ENCODE assay signal across 21 cellular contexts in the genomic region with DNA sequence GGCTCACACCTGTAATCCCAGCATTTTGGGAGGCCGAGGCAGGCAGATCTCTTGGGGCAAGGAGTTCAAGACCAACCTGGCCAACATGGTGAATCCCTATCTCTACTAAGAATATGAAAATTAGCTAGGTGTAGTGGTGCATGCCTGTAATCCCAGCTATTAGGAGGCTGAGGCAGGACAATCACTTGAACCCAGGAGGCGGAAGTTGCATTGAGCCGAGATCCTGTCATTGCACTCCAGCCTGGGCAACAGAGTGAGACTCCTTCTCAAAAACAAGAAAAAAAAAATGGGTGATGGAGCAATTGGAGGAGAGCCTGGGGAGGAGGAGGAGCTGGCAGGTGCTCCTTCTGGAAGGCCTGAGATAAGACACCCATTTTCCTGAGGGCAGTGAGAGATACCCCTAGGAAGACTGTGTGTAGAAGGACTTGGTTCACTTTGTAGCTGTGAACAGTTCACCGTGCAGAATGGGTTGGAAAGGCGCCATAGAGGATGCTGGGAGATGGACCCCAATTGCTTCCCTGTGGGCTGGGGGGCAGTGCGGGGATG. TPM values are rescaled to one million over a fixed set of nuclear protein-coding genes. Genes with fewer than 3 reads are reported as not detected.
A peak's percentile ranks its signal among the peaks of the same experiment; 100 is the strongest.
DNase-seq lines count a peak whose midpoint lies in the region; ATAC-seq and TF ChIP-seq lines count a peak whose summit lies in the region.
"Had no signal": no experiment of that assay in that cellular context is flagged by ENCODE, and none has a peak within 500 bp of the region (broad histone marks: within the 10 kb centered on the region; RNA-seq: fewer than 3 reads in every experiment).

No MANE protein-coding gene starts in this region.

- no peaks in the 10 kb centered on the region for H3K27me3 Mint-ChIP-seq in chondrocyte (ENCODE audit: low read depth)
- H3K27me3 Mint-ChIP-seq: CD4-positive, CD25-positive, alpha-beta regulatory T cell had no signal

- H2AFZ ChIP-seq in neuron (ENCODE audit: low read depth, low read length): peak overlapping the region; percentile 42

- TF ChIP-seq POLR2A in uterus (IDR thresholded peaks at IDR 0.05): no peak

- peaks cover 15% of the 10 kb centered on the region for H3K4me1 Mint-ChIP-seq in chondrocyte (ENCODE audit: low read depth)

- no peaks in the 10 kb centered on the region for H3K9me3 ChIP-seq in neuron (ENCODE audit: low read length)
- no peaks in the 10 kb centered on the region for H3K9me3 ChIP-seq in uterus
- H3K9me3 ChIP-seq: A549, esophagus muscularis mucosa had no signal

- DNase-seq in activated naive CD4-positive, alpha-beta T cell treated with anti-CD3 and anti-CD28 coated beads, Interleukin-2, amount 50 U/mL, for 72 hours (ENCODE audit: low spot score in 2 of 2): no peak
- DNase-seq in activated naive CD4-positive, alpha-beta T cell treated with anti-CD3 and anti-CD28 coated beads, Interleukin-2, amount 50 U/mL, for 16 hours: no peak
- DNase-seq in chondrocyte (ENCODE audit: low spot score) (no peak), uterus (no peak), foreskin keratinocyte (no peak)
- DNase-seq: activated effector memory CD4-positive, alpha-beta T cell treated with Interleukin-2 at 50 U/mL for 16 hours; CD4-positive, CD25-positive, alpha-beta regulatory T cell; DMS79 treated with DMSO at 0.1 percent for 48 hours; head of caudate nucleus; NCI-H1105; NCI-H748 treated with DMSO at 0.1 percent for 48 hours; RPMI8226; stimulated activated CD4-positive, alpha-beta T cell treated with anti-CD3 and anti-CD28 coated beads, Interleukin-12 subunit alpha, Interleukin-12 subunit beta, amount 100 ng/mL, for 4 hours; stimulated activated naive CD4-positive, alpha-beta T cell; SW 1271; WERI-Rb-1 had no signal

- H3K27me3 ChIP-seq in neuron (ENCODE audit: insufficient read depth, low read length): no peaks in the 10 kb centered on the region
- H3K27me3 ChIP-seq in uterus: no peaks in the 10 kb centered on the region
- no peaks in the 10 kb centered on the region for H3K27me3 ChIP-seq in foreskin keratinocyte

- H3K36me3 Mint-ChIP-seq in activated naive CD4-positive, alpha-beta T cell treated with anti-CD3 and anti-CD28 coated beads, Interleukin-2, amount 50 U/mL, for 72 hours: no peaks in the 10 kb centered on the region
- no peaks in the 10 kb centered on the region for H3K36me3 Mint-ChIP-seq in chondrocyte (ENCODE audit: low read depth)
- H3K36me3 Mint-ChIP-seq: CD4-positive, CD25-positive, alpha-beta regulatory T cell had no signal

- intact Hi-C loops in uterus (cut with DNase I; ENCODE audit: low total_unique reads): loop anchor here (10.0 kb wide), 1 partner anchor 148 kb away; the partner anchor contains the start of gene DNM2

- H3K27ac ChIP-seq in uterus: peak overlapping the region; percentile 0 to 1
- H3K27ac ChIP-seq in foreskin keratinocyte: no peak overlapping the region
- H3K27ac ChIP-seq: A549, esophagus muscularis mucosa, WERI-Rb-1 had no signal

- no peak overlapping the region for H3K4me3 Mint-ChIP-seq in chondrocyte (ENCODE audit: unreplicated experiment)
- H3K4me3 Mint-ChIP-seq: CD4-positive, CD25-positive, alpha-beta regulatory T cell had no signal

- no peak for ATAC-seq in activated naive CD4-positive, alpha-beta T cell treated with anti-CD3 and anti-CD28 coated beads, Interleukin-2, amount 50 U/mL, for 72 hours
- ATAC-seq in HG03196 (IDR thresholded peaks at IDR 0.05; ENCODE audit: unreplicated experiment) (no peak), foreskin keratinocyte (no peak), HG02981 (IDR thresholded peaks at IDR 0.05; ENCODE audit: unreplicated experiment) (no peak)
- ATAC-seq: A549 had no signal

- TF ChIP-seq CTCF in chondrocyte (IDR thresholded peaks at IDR 0.05) (no peak), uterus (IDR thresholded peaks at IDR 0.05) (no peak), foreskin keratinocyte (conservative IDR thresholded peaks at IDR 0.05) (no peak)

- no peak overlapping the region for H3K4me3 ChIP-seq in neuron (ENCODE audit: low read length)
- H3K4me3 ChIP-seq in uterus: no peak overlapping the region
- H3K4me3 ChIP-seq: A549, esophagus muscularis mucosa had no signal

- H3K4me1 ChIP-seq in neuron (ENCODE audit: insufficient read depth, low read length) (peaks cover 12% of the 10 kb centered on the region), uterus (no peaks in the 10 kb centered on the region), foreskin keratinocyte (no peaks in the 10 kb centered on the region)
- H3K4me1 ChIP-seq: A549 had no signal

- H3K27ac Mint-ChIP-seq in activated naive CD4-positive, alpha-beta T cell treated with anti-CD3 and anti-CD28 coated beads, Interleukin-2, amount 50 U/mL, for 72 hours: peak overlapping the region; percentile 19 to 48
- H3K27ac Mint-ChIP-seq in chondrocyte (ENCODE audit: unreplicated experiment): peak overlapping the region; percentile 85

- H3K36me3 ChIP-seq in neuron (ENCODE audit: insufficient read depth, low read length) (no peaks in the 10 kb centered on the region), uterus (no peaks in the 10 kb centered on the region)
- H3K36me3 ChIP-seq: esophagus muscularis mucosa, WERI-Rb-1 had no signal

- no peaks in the 10 kb centered on the region for H3K9me3 Mint-ChIP-seq in activated naive CD4-positive, alpha-beta T cell treated with anti-CD3 and anti-CD28 coated beads, Interleukin-2, amount 50 U/mL, for 72 hours
- no peaks in the 10 kb centered on the region for H3K9me3 Mint-ChIP-seq in chondrocyte (ENCODE audit: low read depth)
- H3K9me3 Mint-ChIP-seq: CD4-positive, CD25-positive, alpha-beta regulatory T cell had no signal

RNA-seq across cellular contexts. Expression of gene CARM1, which starts 8.7 kb away (rescaled TPM):
- 10 to 100 TPM; 46.4 to 73.6 TPM for total RNA-seq in activated naive CD4-positive, alpha-beta T cell treated with anti-CD3 and anti-CD28 coated beads, Interleukin-2, amount 50 U/mL, for 72 hours
- total RNA-seq in chondrocyte (59.9 to 62.0 TPM (median 61.8 TPM) in 3 replicates), uterus (10 to 100 TPM in 2 of 4 donors, 1 to 10 TPM in 2; 6.4 to 50.4 (median 18.7) TPM), foreskin keratinocyte (50.6 and 51.3 TPM in 2 replicates)
- polyA plus RNA-seq in foreskin keratinocyte: 48.8 and 51.8 TPM in 2 replicates

RNA-seq across cellular contexts. Expression of gene C19orf38, which starts 14.4 kb away (rescaled TPM):
- total RNA-seq in activated naive CD4-positive, alpha-beta T cell treated with anti-CD3 and anti-CD28 coated beads, Interleukin-2, amount 50 U/mL, for 72 hours: 1 to 10 TPM; 3.5 to 6.4 TPM
- total RNA-seq in chondrocyte (0.30 to 0.34 TPM in 2 of 3 replicates, not detected in the other), uterus (10 to 100 TPM in 1 of 4 donors, 1 to 10 TPM in 1, not detected in 2; 2.7 to 25.9 TPM), foreskin keratinocyte (not detected in 2 replicates)
- 0.18 TPM in 1 of 2 replicates, not detected in the other for polyA plus RNA-seq in foreskin keratinocyte

RNA-seq across cellular contexts. Expression of gene TMED1, which starts 26.6 kb away (rescaled TPM):
- total RNA-seq in activated naive CD4-positive, alpha-beta T cell treated with anti-CD3 and anti-CD28 coated beads, Interleukin-2, amount 50 U/mL, for 72 hours: 10 to 100 TPM in 1 of 2 donors, 1 to 10 TPM in 1; 9.7 to 15.0 TPM
- total RNA-seq in chondrocyte: 29.1 to 33.7 TPM (median 31.5 TPM) in 3 replicates
- 10 to 100 TPM in 3 of 4 donors, 1 to 10 TPM in 1; 7.2 to 57.0 (median 27.2) TPM for total RNA-seq in uterus
- 24.1 and 25.8 TPM in 2 replicates for total RNA-seq in foreskin keratinocyte
- polyA plus RNA-seq in foreskin keratinocyte: 34.3 and 35.0 TPM in 2 replicates
